ENCODE assay signal across 32 cellular contexts in the genomic region with DNA sequence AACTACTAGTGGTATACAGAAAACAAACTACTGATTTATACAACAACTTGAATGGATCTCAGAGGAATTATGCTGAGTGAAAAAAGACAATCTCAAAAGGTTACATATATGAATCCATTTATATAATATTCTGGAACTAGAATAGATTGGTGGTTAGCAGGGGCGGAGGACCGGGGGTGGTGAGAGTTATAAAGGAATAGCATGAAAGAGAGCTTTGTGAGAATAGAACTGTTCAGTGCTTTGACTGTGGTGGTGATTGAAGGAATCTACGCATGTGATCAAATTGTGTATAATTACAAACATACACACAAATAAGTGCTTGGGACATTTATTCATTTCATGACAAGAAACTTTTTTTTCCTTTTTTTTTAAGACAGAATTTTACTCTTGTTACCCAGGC. TPM values are rescaled to one million over a fixed set of nuclear protein-coding genes. Genes with fewer than 3 reads are reported as not detected.
A peak's percentile ranks its signal among the peaks of the same experiment; 100 is the strongest.
DNase-seq lines count a peak whose midpoint lies in the region; ATAC-seq, FAIRE-seq and TF ChIP-seq lines count a peak whose summit lies in the region.
"Had no signal": no experiment of that assay in that cellular context is flagged by ENCODE, and none has a peak within 500 bp of the region (broad histone marks: within the 10 kb centered on the region; RNA-seq: fewer than 3 reads in every experiment).

No MANE protein-coding gene starts in this region.

- no peak overlapping the region for H3K4me3 ChIP-seq in CD4-positive, CD25-positive, alpha-beta regulatory T cell (ENCODE audit: low read depth, low read length)
- H3K4me3 ChIP-seq in A673 (ENCODE audit: low read depth, low read length, poor library complexity, severe bottlenecking), result no peak overlapping the region
- H3K4me3 ChIP-seq: A549, BLaER1, GM12878 had no signal

- no peaks in the 10 kb centered on the region for H3K27me3 ChIP-seq in CD4-positive, CD25-positive, alpha-beta regulatory T cell (ENCODE audit: control insufficient read depth, insufficient read depth, low read length)
- H3K27me3 ChIP-seq in A673 (replicated peaks; ENCODE audit: insufficient read depth, low read depth, low read length, poor library complexity), result no peaks in the 10 kb centered on the region
- H3K27me3 ChIP-seq: BLaER1 had no signal

- H3K4me1 Mint-ChIP-seq in CD4-positive, CD25-positive, alpha-beta regulatory T cell, result peaks cover 0 to 6% (median 3%) of the 10 kb centered on the region in 4 donors

- H3K36me3 Mint-ChIP-seq in CD4-positive, CD25-positive, alpha-beta regulatory T cell, result peaks cover 13% of the 10 kb centered on the region
- H3K36me3 Mint-ChIP-seq: CD14-positive monocyte had no signal

- H3K27ac ChIP-seq in CD4-positive, CD25-positive, alpha-beta regulatory T cell (ENCODE audit: insufficient read depth, low read length, poor library complexity, severe bottlenecking), result no peak overlapping the region
- no peak overlapping the region for H3K27ac ChIP-seq in A673 (ENCODE audit: low read depth, low read length, poor library complexity, severe bottlenecking)
- H3K27ac ChIP-seq: 22Rv1, A549, BLaER1 had no signal

- H3K4me1 ChIP-seq in CD4-positive, CD25-positive, alpha-beta regulatory T cell (ENCODE audit: control insufficient read depth, insufficient read depth, low read length, poor library complexity, severe bottlenecking), result no peaks in the 10 kb centered on the region
- no peaks in the 10 kb centered on the region for H3K4me1 ChIP-seq in A673 (ENCODE audit: insufficient read depth, low read length, poor library complexity, severe bottlenecking)
- H3K4me1 ChIP-seq: A549, BE2C, BLaER1 had no signal

- no peak for FAIRE-seq in frontal cortex (lab: Jason Lieb, UNC)
- FAIRE-seq: A549, GM12878, GM12892, GM18507 had no signal

- intact Hi-C loops in head of caudate nucleus (cut with DNase I) (no loop called here), A673 (cut with micrococcal nuclease; ENCODE audit: unreplicated experiment) (no loop called here)

- in situ Hi-C loops in SK-MEL-5 (cut with HindIII; ENCODE audit: low pct_unique_long_range_greater_than_20kb, low sequenced_read_pairs), result no loop called here

- H3K27me3 Mint-ChIP-seq in CD4-positive, CD25-positive, alpha-beta regulatory T cell, result no peaks in the 10 kb centered on the region
- H3K27me3 Mint-ChIP-seq: CD4-positive, alpha-beta T cell had no signal

- no peaks in the 10 kb centered on the region for H3K9me3 ChIP-seq in CD4-positive, CD25-positive, alpha-beta regulatory T cell (ENCODE audit: control insufficient read depth in 2 of 2, low read length in 2 of 2)
- no peaks in the 10 kb centered on the region for H3K9me3 ChIP-seq in A673 (ENCODE audit: low read depth, low read length, poor library complexity, severe bottlenecking)
- H3K9me3 ChIP-seq: A549, BE2C, BLaER1 had no signal

- BruUV-seq in A673 (replicated peaks; lab: Mats Ljungman, UMichigan), result no TSS peak

- H3K27ac Mint-ChIP-seq in CD4-positive, CD25-positive, alpha-beta regulatory T cell, result peak overlapping the region in 2 of 3 donors; percentile 8 to 20
- H3K27ac Mint-ChIP-seq: CD14-positive monocyte; CD4-positive, alpha-beta T cell; CD8-positive, alpha-beta T cell had no signal

- H3K36me3 ChIP-seq in CD4-positive, CD25-positive, alpha-beta regulatory T cell (ENCODE audit: control insufficient read depth, insufficient read depth, low read length), result peaks cover 6% of the 10 kb centered on the region
- no peaks in the 10 kb centered on the region for H3K36me3 ChIP-seq in A673 (ENCODE audit: insufficient read depth, low read length, poor library complexity, severe bottlenecking)
- H3K36me3 ChIP-seq: BE2C, BLaER1 had no signal

- no peak overlapping the region for H3K4me3 Mint-ChIP-seq in CD4-positive, CD25-positive, alpha-beta regulatory T cell
- H3K4me3 Mint-ChIP-seq: CD4-positive, alpha-beta T cell; CD8-positive, alpha-beta T cell had no signal

- POLR2A ChIA-PET in A673 (lab: Charles Lee; ENCODE audit: low non-redundant PET), result no interaction called here

- ATAC-seq in CD4-positive, CD25-positive, alpha-beta regulatory T cell (ENCODE audit: low read depth in 2 of 2), result no peak
- ATAC-seq: A549; CD8-positive, alpha-beta T cell; GM12878 had no signal

- no peak for DNase-seq in CD4-positive, CD25-positive, alpha-beta regulatory T cell
- DNase-seq in SK-MEL-5 (ENCODE audit: low read depth, low spot score) (peak; percentile 92), epidermal melanocyte (ENCODE audit: insufficient read length, low spot score) (peak; percentile 71), head of caudate nucleus (peak in 41 of 42 donors; percentile 5 to 87 (median 58)), A673 (ENCODE audit: low spot score) (no peak), NCI-H82 treated with DMSO at 0.1 percent for 48 hours (lab: John Stamatoyannopoulos, UW; ENCODE audit: unreplicated experiment) (no peak), NCI-H2081 treated with DMSO at 0.1 percent for 48 hours (lab: John Stamatoyannopoulos, UW) (no peak), frontal cortex (ENCODE audit: low spot score in 2 of 2) (no peak)
- DNase-seq: ACHN; BE2C; C1 segment of cervical spinal cord; CD4-positive, alpha-beta T cell; CD8-positive, alpha-beta T cell; COR-L47; DMS 273 treated with DMSO at 0.1 percent for 48 hours; DMS153; DMS53; DMS79; DND-41; EL; GDM1 had no signal

- no peak for TF ChIP-seq CTCF in A673 (conservative IDR thresholded peaks at IDR 0.05; ENCODE audit: low read depth, low read length)

- CTCF ChIA-PET in A673 (lab: Charles Lee), result no interaction called here

- H3K9me3 Mint-ChIP-seq in CD4-positive, CD25-positive, alpha-beta regulatory T cell, result no peaks in the 10 kb centered on the region
- H3K9me3 Mint-ChIP-seq: CD14-positive monocyte; CD4-positive, alpha-beta T cell; CD8-positive, alpha-beta T cell had no signal

RNA-seq across cellular contexts. Expression of gene RAB19, which starts 19.6 kb away (rescaled TPM):
- total RNA-seq in CD4-positive, CD25-positive, alpha-beta regulatory T cell, result 6.7 TPM
- polyA plus RNA-seq in CD4-positive, CD25-positive, alpha-beta regulatory T cell, result 1 to 10 TPM; 2.1 to 5.7 (median 3.1) TPM
- not detected in 2 replicates for total RNA-seq in SK-MEL-5 (2014; rRNA removed; shearing (Covaris generic))
- polyA plus RNA-seq in SK-MEL-5 (2015; cell fraction: cytosol; rRNA removed), result 0.39 TPM in 1 of 2 replicates, not detected in the other
- not detected in 2 replicates for polyA plus RNA-seq in SK-MEL-5 (2015; cell fraction: nucleus; rRNA removed)
- total RNA-seq in A673 (2021) (not detected in 2 replicates), frontal cortex (not detected)
- total RNA-seq: A172, Daoy, G401 had no signal
- polyA plus RNA-seq: A549, AG04450, CD14-positive monocyte had no signal

RNA-seq across cellular contexts. Expression of gene SLC37A3, which starts 25.2 kb away (rescaled TPM):
- total RNA-seq in CD4-positive, CD25-positive, alpha-beta regulatory T cell, result 44.7 TPM
- polyA plus RNA-seq in CD4-positive, CD25-positive, alpha-beta regulatory T cell, result 10 to 100 TPM; 13.0 to 17.6 (median 15.0) TPM
- 77.6 and 81.5 TPM in 2 replicates for total RNA-seq in SK-MEL-5 (2014; rRNA removed; shearing (Covaris generic))
- polyA plus RNA-seq in SK-MEL-5 (2015; cell fraction: cytosol; rRNA removed), result 61.4 and 78.8 TPM in 2 replicates
- polyA plus RNA-seq in SK-MEL-5 (2015; cell fraction: nucleus; rRNA removed), result 310 and 391 TPM in 2 replicates
- total RNA-seq in A673 (2021) (34.4 and 34.7 TPM in 2 replicates), frontal cortex (158 TPM)

RNA-seq across cellular contexts. Expression of gene MKRN1, which starts 55.8 kb away (rescaled TPM):
- 127 TPM for total RNA-seq in CD4-positive, CD25-positive, alpha-beta regulatory T cell
- polyA plus RNA-seq in CD4-positive, CD25-positive, alpha-beta regulatory T cell, result 100 to 1,000 TPM; 132 to 166 (median 155) TPM
- 123 and 138 TPM in 2 replicates for total RNA-seq in SK-MEL-5 (2014; rRNA removed; shearing (Covaris generic))
- polyA plus RNA-seq in SK-MEL-5 (2015; cell fraction: cytosol; rRNA removed), result 95.2 and 114 TPM in 2 replicates
- 107 and 111 TPM in 2 replicates for polyA plus RNA-seq in SK-MEL-5 (2015; cell fraction: nucleus; rRNA removed)
- total RNA-seq in A673 (2021) (51.1 and 57.6 TPM in 2 replicates), frontal cortex (113 TPM)

Comparison
In these comparisons a context has a peak if more than half of its experiments do, and no peak if none do; other contexts are left out.
1. DNase-seq: peak in SK-MEL-5 (single experiment), epidermal melanocyte (single experiment) and head of caudate nucleus (41 of 42); none in CD4-positive, CD25-positive, alpha-beta regulatory T cell (0 of 3), A673 (single experiment), NCI-H82 treated with DMSO at 0.1 percent for 48 hours (single experiment), NCI-H2081 treated with DMSO at 0.1 percent for 48 hours (single experiment) and frontal cortex (0 of 2).